18 cellular contexts compared by ENCODE assay signal in genomic region chr4:824461-825062, GRCh38. TPM values are rescaled to one million over a fixed set of nuclear protein-coding genes. Genes with fewer than 3 reads are reported as not detected.
DNase-seq lines count a peak whose midpoint lies in the region; ATAC-seq lines count a peak whose summit lies in the region.
"Had no signal": no experiment of that assay in that cellular context is flagged by ENCODE, and none has a peak within 500 bp of the region (broad histone marks: within the 10 kb centered on the region; RNA-seq: fewer than 3 reads in every experiment).

No MANE protein-coding gene starts in this region.

- peak overlapping the region; percentile 70 for H3K4me3 Mint-ChIP-seq in T-helper 17 cell
- H3K4me3 Mint-ChIP-seq in stimulated activated effector memory CD8-positive, alpha-beta T cell treated with anti-CD3 and anti-CD28 coated beads, Interleukin-12 subunit alpha, Interleukin-12 subunit beta, amount 100 ng/mL, for 72 hours: peak overlapping the region; percentile 35
- H3K4me3 Mint-ChIP-seq: activated naive CD8-positive, alpha-beta T cell treated with anti-CD3 and anti-CD28 coated beads, Interleukin-2, amount 50 U/mL, for 24 hours had no signal

- peaks cover 5% of the 10 kb centered on the region for H3K4me1 Mint-ChIP-seq in T-helper 17 cell
- H3K4me1 Mint-ChIP-seq in stimulated activated effector memory CD8-positive, alpha-beta T cell treated with anti-CD3 and anti-CD28 coated beads, Interleukin-12 subunit alpha, Interleukin-12 subunit beta, amount 100 ng/mL, for 72 hours: peaks cover 16% of the 10 kb centered on the region
- H3K4me1 Mint-ChIP-seq: activated naive CD8-positive, alpha-beta T cell treated with anti-CD3 and anti-CD28 coated beads, Interleukin-2, amount 50 U/mL, for 24 hours had no signal

- ATAC-seq in T-helper 17 cell (no peak), HG03439 (IDR thresholded peaks at IDR 0.05; ENCODE audit: unreplicated experiment) (no peak), HG03139 (IDR thresholded peaks at IDR 0.05; ENCODE audit: unreplicated experiment) (no peak)
- ATAC-seq in stimulated activated effector memory CD8-positive, alpha-beta T cell treated with anti-CD3 and anti-CD28 coated beads, Interleukin-12 subunit alpha, Interleukin-12 subunit beta, amount 100 ng/mL, for 72 hours: no peak
- ATAC-seq: activated naive CD8-positive, alpha-beta T cell treated with anti-CD3 and anti-CD28 coated beads, Interleukin-2, amount 50 U/mL, for 24 hours had no signal

- H3K27ac Mint-ChIP-seq in T-helper 17 cell: no peak overlapping the region
- H3K27ac Mint-ChIP-seq in stimulated activated effector memory CD8-positive, alpha-beta T cell treated with anti-CD3 and anti-CD28 coated beads, Interleukin-12 subunit alpha, Interleukin-12 subunit beta, amount 100 ng/mL, for 72 hours: peak overlapping the region; percentile 56
- H3K27ac Mint-ChIP-seq: activated naive CD8-positive, alpha-beta T cell treated with anti-CD3 and anti-CD28 coated beads, Interleukin-2, amount 50 U/mL, for 24 hours had no signal

- peaks cover 51% of the 10 kb centered on the region for H3K27me3 Mint-ChIP-seq in T-helper 17 cell

- peaks cover 11% of the 10 kb centered on the region for H3K36me3 Mint-ChIP-seq in T-helper 17 cell (ENCODE audit: low read depth)
- H3K36me3 Mint-ChIP-seq in stimulated activated effector memory CD8-positive, alpha-beta T cell treated with anti-CD3 and anti-CD28 coated beads, Interleukin-12 subunit alpha, Interleukin-12 subunit beta, amount 100 ng/mL, for 72 hours: peaks cover 13% of the 10 kb centered on the region

- DNase-seq in activated effector memory CD4-positive, alpha-beta T cell treated with anti-CD3 and anti-CD28 coated beads, Interleukin-2, amount 50 U/mL, for 16 hours: peak; percentile 59
- no peak for DNase-seq in activated effector memory CD4-positive, alpha-beta T cell treated with Interleukin-2 at 50 U/mL for 16 hours
- no peak for DNase-seq in T-helper 17 cell
- peak; percentile 43 for DNase-seq in left kidney (ENCODE audit: low read depth, low spot score)
- no peak for DNase-seq in stimulated activated effector memory CD8-positive, alpha-beta T cell treated with anti-CD3 and anti-CD28 coated beads, Interleukin-12 subunit alpha, Interleukin-12 subunit beta, amount 100 ng/mL, for 72 hours (ENCODE audit: low spot score in 2 of 2)
- no peak for DNase-seq in stimulated activated CD4-positive, alpha-beta T cell treated with anti-CD3 and anti-CD28 coated beads, Interleukin-4, amount 100 ng/mL, for 24 hours
- DNase-seq: activated naive CD8-positive, alpha-beta T cell treated with anti-CD3 and anti-CD28 coated beads, Interleukin-2, amount 50 U/mL, for 24 hours; central memory CD4-positive, alpha-beta T cell; DMS153; erythroblast; NCI-H1930; NK-92 treated with Interleukin-12 subunit alpha and Interleukin-12 subunit beta, amount 100 ng/mL, for 24 hours; occipital lobe; SHP77 treated with DMSO at 0.1 percent for 48 hours had no signal

- H3K9me3 ChIP-seq in T-helper 17 cell (ENCODE audit: control insufficient read depth, low read length, poor library complexity, severe bottlenecking): no peaks in the 10 kb centered on the region
- H3K9me3 ChIP-seq: suprapubic skin had no signal

- no peaks in the 10 kb centered on the region for H3K9me3 Mint-ChIP-seq in stimulated activated effector memory CD8-positive, alpha-beta T cell treated with anti-CD3 and anti-CD28 coated beads, Interleukin-12 subunit alpha, Interleukin-12 subunit beta, amount 100 ng/mL, for 72 hours
- H3K9me3 Mint-ChIP-seq: activated naive CD8-positive, alpha-beta T cell treated with anti-CD3 and anti-CD28 coated beads, Interleukin-2, amount 50 U/mL, for 24 hours had no signal

RNA-seq across cellular contexts. Expression of gene CPLX1, which starts 1.4 kb away (rescaled TPM):
- 1 to 10 TPM; 3.1 to 3.7 TPM for total RNA-seq in T-helper 17 cell
- total RNA-seq: smooth muscle cell had no signal

Comparison
In these comparisons a context has a peak if more than half of its experiments do, and no peak if none do; other contexts are left out.
1. DNase-seq: peak in activated effector memory CD4-positive, alpha-beta T cell treated with anti-CD3 and anti-CD28 coated beads, Interleukin-2, amount 50 U/mL, for 16 hours (single experiment) and left kidney (single experiment); none in activated effector memory CD4-positive, alpha-beta T cell treated with Interleukin-2 at 50 U/mL for 16 hours (single experiment), T-helper 17 cell (0 of 3), stimulated activated effector memory CD8-positive, alpha-beta T cell treated with anti-CD3 and anti-CD28 coated beads, Interleukin-12 subunit alpha, Interleukin-12 subunit beta, amount 100 ng/mL, for 72 hours (0 of 2) and stimulated activated CD4-positive, alpha-beta T cell treated with anti-CD3 and anti-CD28 coated beads, Interleukin-4, amount 100 ng/mL, for 24 hours (single experiment).